Comparison of ENCODE assay signal across 1 cellular context in genomic region chr1:107267489-107267888, GRCh38.
TF ChIP-seq lines count a peak whose summit lies in the region.

No MANE protein-coding gene starts in this region.

TF ChIP-seq in WTC11, 78 proteins besides CTCF, POLR2A, EP300 and RAD21 (continued from another document):
- TF ChIP-seq, protein P1, sequence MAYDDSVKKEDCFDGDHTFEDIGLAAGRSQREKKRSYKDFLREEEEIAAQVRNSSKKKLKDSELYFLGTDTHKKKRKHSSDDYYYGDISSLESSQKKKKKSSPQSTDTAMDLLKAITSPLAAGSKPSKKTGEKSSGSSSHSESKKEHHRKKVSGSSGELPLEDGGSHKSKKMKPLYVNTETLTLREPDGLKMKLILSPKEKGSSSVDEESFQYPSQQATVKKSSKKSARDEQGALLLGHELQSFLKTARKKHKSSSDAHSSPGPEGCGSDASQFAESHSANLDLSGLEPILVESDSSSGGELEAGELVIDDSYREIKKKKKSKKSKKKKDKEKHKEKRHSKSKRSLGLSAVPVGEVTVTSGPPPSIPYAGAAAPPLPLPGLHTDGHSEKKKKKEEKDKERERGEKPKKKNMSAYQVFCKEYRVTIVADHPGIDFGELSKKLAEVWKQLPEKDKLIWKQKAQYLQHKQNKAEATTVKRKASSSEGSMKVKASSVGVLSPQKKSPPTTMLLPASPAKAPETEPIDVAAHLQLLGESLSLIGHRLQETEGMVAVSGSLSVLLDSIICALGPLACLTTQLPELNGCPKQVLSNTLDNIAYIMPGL (CRISPR knock-in tag; IDR thresholded peaks at IDR 0.05): no peak
- TF ChIP-seq MAX (CRISPR knock-in tag; IDR thresholded peaks at IDR 0.05) (no peak), ATF6 (CRISPR knock-in tag; IDR thresholded peaks at IDR 0.05) (no peak), AFF4 (CRISPR knock-in tag; IDR thresholded peaks at IDR 0.05; ENCODE audit: borderline replicate concordance) (no peak), AR (CRISPR knock-in tag; IDR thresholded peaks at IDR 0.05) (no peak)
- TF ChIP-seq, protein P2, sequence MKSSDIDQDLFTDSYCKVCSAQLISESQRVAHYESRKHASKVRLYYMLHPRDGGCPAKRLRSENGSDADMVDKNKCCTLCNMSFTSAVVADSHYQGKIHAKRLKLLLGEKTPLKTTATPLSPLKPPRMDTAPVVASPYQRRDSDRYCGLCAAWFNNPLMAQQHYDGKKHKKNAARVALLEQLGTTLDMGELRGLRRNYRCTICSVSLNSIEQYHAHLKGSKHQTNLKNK (CRISPR knock-in tag; IDR thresholded peaks at IDR 0.05): no peak
- TF ChIP-seq, protein P3, sequence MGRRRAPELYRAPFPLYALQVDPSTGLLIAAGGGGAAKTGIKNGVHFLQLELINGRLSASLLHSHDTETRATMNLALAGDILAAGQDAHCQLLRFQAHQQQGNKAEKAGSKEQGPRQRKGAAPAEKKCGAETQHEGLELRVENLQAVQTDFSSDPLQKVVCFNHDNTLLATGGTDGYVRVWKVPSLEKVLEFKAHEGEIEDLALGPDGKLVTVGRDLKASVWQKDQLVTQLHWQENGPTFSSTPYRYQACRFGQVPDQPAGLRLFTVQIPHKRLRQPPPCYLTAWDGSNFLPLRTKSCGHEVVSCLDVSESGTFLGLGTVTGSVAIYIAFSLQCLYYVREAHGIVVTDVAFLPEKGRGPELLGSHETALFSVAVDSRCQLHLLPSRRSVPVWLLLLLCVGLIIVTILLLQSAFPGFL (CRISPR knock-in tag; IDR thresholded peaks at IDR 0.05; ENCODE audit: borderline replicate concordance): no peak
